ENCODE assay signal across 12 cellular contexts in genomic region chr5:78420548-78420947, GRCh38.
A peak's percentile ranks its signal among the peaks of the same experiment; 100 is the strongest.
DNase-seq lines count a peak whose midpoint lies in the region; ATAC-seq, FAIRE-seq and TF ChIP-seq lines count a peak whose summit lies in the region.
"Had no signal": no experiment of that assay in that cellular context is flagged by ENCODE, and none has a peak within 500 bp of the region (broad histone marks: within the 10 kb centered on the region; RNA-seq: fewer than 3 reads in every experiment).

No MANE protein-coding gene starts in this region.

- peaks cover 2 to 10% (median 9%) of the 10 kb centered on the region in 4 donors for H3K36me3 ChIP-seq in liver (ENCODE audit: control insufficient read depth in 4 of 4, insufficient read depth in 3 of 4, low read depth in 1 of 4, low read length in 3 of 4)

- H3K4me3 ChIP-seq in liver (ENCODE audit: low read depth in 1 of 3, low read length in 3 of 3), result no peak overlapping the region
- H3K4me3 ChIP-seq: BLaER1 had no signal

- DNase-seq in left ventricle myocardium superior, result no peak
- DNase-seq: CD4-positive, alpha-beta memory T cell; DMS153; H9; KG1 had no signal

- TF ChIP-seq RAD21 in liver (IDR thresholded peaks at IDR 0.05), result no peak

- TF ChIP-seq CTCF in liver (IDR thresholded peaks at IDR 0.05; ENCODE audit: low read depth, low read length, missing input control), result no peak

- no peaks in the 10 kb centered on the region for H3K27me3 ChIP-seq in liver (ENCODE audit: control insufficient read depth in 4 of 4, insufficient read depth in 4 of 4, low read length in 3 of 4)
- H3K27me3 ChIP-seq: BLaER1 had no signal

- H3K9ac ChIP-seq in liver (ENCODE audit: low read depth in 1 of 2, low read length in 2 of 2), result no peak overlapping the region
- H3K9ac ChIP-seq: BLaER1 had no signal

- no peaks in the 10 kb centered on the region for H3K4me1 ChIP-seq in liver (ENCODE audit: control insufficient read depth in 4 of 4, insufficient read depth in 4 of 4, low read length in 3 of 4)
- H3K4me1 ChIP-seq: BLaER1 had no signal

- H3K27ac ChIP-seq in liver (ENCODE audit: low read depth in 1 of 2, low read length in 2 of 2), result no peak overlapping the region
- H3K27ac ChIP-seq: BLaER1 had no signal

- FAIRE-seq in A204.1 (lab: Jason Lieb, UNC) (peak; percentile 84), endometrium (lab: Jason Lieb, UNC) (peak; percentile 31)
- FAIRE-seq: GM12891 had no signal

- H3K9me3 ChIP-seq in liver (ENCODE audit: control insufficient read depth in 4 of 4, low read length in 3 of 4), result no peaks in the 10 kb centered on the region
- H3K9me3 ChIP-seq: BLaER1 had no signal

- ATAC-seq in left ventricle myocardium superior (no peak), HG03045 (IDR thresholded peaks at IDR 0.05; ENCODE audit: unreplicated experiment) (no peak), GM18873 (IDR thresholded peaks at IDR 0.05; ENCODE audit: low FRiP score, unreplicated experiment) (no peak)

- intact Hi-C loops in left ventricle myocardium superior (cut with micrococcal nuclease), result no loop called here

TF ChIP-seq in liver, 16 proteins besides CTCF, POLR2A, EP300 and RAD21:
- peak; percentile 34 for TF ChIP-seq YY1 (IDR thresholded peaks at IDR 0.05)
- TF ChIP-seq HNF4A (conservative IDR thresholded peaks at IDR 0.05), result peak in 1 of 2 donors; percentile 22
- TF ChIP-seq FOXA1 (IDR thresholded peaks at IDR 0.05), result peak; percentile 56
- no peak for TF ChIP-seq ZBTB33 (IDR thresholded peaks at IDR 0.05)
- TF ChIP-seq FOXA2 (IDR thresholded peaks at IDR 0.05), result peak; percentile 88
- TF ChIP-seq ATF3 (IDR thresholded peaks at IDR 0.05), result no peak
- TF ChIP-seq RXRA (IDR thresholded peaks at IDR 0.05), result peak in 1 of 2 donors; percentile 26
- TF ChIP-seq NR2F2 (IDR thresholded peaks at IDR 0.05), result no peak
